Comparison of ENCODE assay signal across 2 cellular contexts in the genomic region with DNA sequence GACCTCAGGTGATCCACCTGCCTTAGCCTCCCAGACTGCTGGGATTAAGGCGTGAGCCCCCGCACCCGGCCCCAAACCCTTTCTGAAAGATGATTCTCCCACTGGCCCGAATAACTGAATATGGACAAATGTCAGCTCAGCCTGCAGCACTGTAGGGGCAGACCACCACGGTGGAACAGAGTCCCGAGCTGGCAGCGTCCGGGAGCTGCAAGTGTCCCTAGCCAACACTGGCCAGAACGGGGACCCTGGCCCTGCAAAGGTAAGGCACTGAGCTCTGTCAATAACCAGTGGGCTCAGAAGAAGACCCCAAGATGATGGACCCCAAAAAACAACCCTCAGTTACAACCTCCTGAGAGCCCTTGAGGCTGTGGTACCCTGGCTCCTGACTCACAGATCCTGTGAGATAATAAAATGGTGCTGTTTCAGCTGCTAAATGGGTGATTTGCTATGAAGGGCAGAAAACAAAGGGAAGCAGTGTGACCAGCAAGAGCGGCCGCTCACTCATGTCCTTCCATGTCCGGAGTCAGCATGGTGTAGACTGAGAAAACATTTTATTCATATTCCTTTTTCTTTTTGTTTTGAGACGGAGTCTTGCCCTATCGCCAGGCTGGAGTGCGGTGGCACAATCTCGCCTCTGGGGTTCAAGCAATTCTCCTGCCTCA.
TF ChIP-seq lines count a peak whose summit lies in the region.

No MANE protein-coding gene starts in this region.

TF ChIP-seq in A549, 52 proteins besides CTCF, POLR2A, EP300 and RAD21:
- TF ChIP-seq RCOR1 (IDR thresholded peaks at IDR 0.05; ENCODE audit: low read depth, low read length) (no peak), PHF8 (IDR thresholded peaks at IDR 0.05; ENCODE audit: borderline replicate concordance, low read depth) (no peak), GATA3 (IDR thresholded peaks at IDR 0.05; ENCODE audit: borderline replicate concordance) (no peak), CEBPB (IDR thresholded peaks at IDR 0.05) (no peak), RFX5 (IDR thresholded peaks at IDR 0.05) (no peak)
- TF ChIP-seq, protein P1, sequence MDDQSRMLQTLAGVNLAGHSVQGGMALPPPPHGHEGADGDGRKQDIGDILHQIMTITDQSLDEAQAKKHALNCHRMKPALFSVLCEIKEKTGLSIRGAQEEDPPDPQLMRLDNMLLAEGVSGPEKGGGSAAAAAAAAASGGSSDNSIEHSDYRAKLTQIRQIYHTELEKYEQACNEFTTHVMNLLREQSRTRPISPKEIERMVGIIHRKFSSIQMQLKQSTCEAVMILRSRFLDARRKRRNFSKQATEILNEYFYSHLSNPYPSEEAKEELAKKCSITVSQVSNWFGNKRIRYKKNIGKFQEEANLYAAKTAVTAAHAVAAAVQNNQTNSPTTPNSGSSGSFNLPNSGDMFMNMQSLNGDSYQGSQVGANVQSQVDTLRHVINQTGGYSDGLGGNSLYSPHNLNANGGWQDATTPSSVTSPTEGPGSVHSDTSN (IDR thresholded peaks at IDR 0.05), result no peak
- TF ChIP-seq, protein P2, sequence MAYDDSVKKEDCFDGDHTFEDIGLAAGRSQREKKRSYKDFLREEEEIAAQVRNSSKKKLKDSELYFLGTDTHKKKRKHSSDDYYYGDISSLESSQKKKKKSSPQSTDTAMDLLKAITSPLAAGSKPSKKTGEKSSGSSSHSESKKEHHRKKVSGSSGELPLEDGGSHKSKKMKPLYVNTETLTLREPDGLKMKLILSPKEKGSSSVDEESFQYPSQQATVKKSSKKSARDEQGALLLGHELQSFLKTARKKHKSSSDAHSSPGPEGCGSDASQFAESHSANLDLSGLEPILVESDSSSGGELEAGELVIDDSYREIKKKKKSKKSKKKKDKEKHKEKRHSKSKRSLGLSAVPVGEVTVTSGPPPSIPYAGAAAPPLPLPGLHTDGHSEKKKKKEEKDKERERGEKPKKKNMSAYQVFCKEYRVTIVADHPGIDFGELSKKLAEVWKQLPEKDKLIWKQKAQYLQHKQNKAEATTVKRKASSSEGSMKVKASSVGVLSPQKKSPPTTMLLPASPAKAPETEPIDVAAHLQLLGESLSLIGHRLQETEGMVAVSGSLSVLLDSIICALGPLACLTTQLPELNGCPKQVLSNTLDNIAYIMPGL (CRISPR knock-in tag; IDR thresholded peaks at IDR 0.05; ENCODE audit: borderline replicate concordance), result no peak
TF ChIP-seq in A549: peak in this region for 0.

TF ChIP-seq in GM23338, 12 proteins besides CTCF, POLR2A, EP300 and RAD21:
- TF ChIP-seq EZH2 (IDR thresholded peaks at IDR 0.05; ENCODE audit: low read depth, unreplicated experiment) (no peak), NANOG (IDR thresholded peaks at IDR 0.05; ENCODE audit: borderline replicate concordance) (no peak), CREB1 (CRISPR knock-in tag; IDR thresholded peaks at IDR 0.05; ENCODE audit: low read depth) (no peak), ZNF114 (CRISPR knock-in tag; IDR thresholded peaks at IDR 0.05) (no peak), ZNF331 (CRISPR knock-in tag; IDR thresholded peaks at IDR 0.05; ENCODE audit: low read depth) (no peak), STAT1 (IDR thresholded peaks at IDR 0.05; ENCODE audit: unreplicated experiment) (no peak), JUNB (IDR thresholded peaks at IDR 0.05; ENCODE audit: unreplicated experiment) (no peak), EZH2phosphoT487 (IDR thresholded peaks at IDR 0.05; ENCODE audit: unreplicated experiment) (no peak), POLR2AphosphoS5 (IDR thresholded peaks at IDR 0.05; ENCODE audit: low read depth) (no peak)
- TF ChIP-seq, protein P3, sequence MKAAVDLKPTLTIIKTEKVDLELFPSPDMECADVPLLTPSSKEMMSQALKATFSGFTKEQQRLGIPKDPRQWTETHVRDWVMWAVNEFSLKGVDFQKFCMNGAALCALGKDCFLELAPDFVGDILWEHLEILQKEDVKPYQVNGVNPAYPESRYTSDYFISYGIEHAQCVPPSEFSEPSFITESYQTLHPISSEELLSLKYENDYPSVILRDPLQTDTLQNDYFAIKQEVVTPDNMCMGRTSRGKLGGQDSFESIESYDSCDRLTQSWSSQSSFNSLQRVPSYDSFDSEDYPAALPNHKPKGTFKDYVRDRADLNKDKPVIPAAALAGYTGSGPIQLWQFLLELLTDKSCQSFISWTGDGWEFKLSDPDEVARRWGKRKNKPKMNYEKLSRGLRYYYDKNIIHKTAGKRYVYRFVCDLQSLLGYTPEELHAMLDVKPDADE (IDR thresholded peaks at IDR 0.05), result no peak
- TF ChIP-seq, protein P4, sequence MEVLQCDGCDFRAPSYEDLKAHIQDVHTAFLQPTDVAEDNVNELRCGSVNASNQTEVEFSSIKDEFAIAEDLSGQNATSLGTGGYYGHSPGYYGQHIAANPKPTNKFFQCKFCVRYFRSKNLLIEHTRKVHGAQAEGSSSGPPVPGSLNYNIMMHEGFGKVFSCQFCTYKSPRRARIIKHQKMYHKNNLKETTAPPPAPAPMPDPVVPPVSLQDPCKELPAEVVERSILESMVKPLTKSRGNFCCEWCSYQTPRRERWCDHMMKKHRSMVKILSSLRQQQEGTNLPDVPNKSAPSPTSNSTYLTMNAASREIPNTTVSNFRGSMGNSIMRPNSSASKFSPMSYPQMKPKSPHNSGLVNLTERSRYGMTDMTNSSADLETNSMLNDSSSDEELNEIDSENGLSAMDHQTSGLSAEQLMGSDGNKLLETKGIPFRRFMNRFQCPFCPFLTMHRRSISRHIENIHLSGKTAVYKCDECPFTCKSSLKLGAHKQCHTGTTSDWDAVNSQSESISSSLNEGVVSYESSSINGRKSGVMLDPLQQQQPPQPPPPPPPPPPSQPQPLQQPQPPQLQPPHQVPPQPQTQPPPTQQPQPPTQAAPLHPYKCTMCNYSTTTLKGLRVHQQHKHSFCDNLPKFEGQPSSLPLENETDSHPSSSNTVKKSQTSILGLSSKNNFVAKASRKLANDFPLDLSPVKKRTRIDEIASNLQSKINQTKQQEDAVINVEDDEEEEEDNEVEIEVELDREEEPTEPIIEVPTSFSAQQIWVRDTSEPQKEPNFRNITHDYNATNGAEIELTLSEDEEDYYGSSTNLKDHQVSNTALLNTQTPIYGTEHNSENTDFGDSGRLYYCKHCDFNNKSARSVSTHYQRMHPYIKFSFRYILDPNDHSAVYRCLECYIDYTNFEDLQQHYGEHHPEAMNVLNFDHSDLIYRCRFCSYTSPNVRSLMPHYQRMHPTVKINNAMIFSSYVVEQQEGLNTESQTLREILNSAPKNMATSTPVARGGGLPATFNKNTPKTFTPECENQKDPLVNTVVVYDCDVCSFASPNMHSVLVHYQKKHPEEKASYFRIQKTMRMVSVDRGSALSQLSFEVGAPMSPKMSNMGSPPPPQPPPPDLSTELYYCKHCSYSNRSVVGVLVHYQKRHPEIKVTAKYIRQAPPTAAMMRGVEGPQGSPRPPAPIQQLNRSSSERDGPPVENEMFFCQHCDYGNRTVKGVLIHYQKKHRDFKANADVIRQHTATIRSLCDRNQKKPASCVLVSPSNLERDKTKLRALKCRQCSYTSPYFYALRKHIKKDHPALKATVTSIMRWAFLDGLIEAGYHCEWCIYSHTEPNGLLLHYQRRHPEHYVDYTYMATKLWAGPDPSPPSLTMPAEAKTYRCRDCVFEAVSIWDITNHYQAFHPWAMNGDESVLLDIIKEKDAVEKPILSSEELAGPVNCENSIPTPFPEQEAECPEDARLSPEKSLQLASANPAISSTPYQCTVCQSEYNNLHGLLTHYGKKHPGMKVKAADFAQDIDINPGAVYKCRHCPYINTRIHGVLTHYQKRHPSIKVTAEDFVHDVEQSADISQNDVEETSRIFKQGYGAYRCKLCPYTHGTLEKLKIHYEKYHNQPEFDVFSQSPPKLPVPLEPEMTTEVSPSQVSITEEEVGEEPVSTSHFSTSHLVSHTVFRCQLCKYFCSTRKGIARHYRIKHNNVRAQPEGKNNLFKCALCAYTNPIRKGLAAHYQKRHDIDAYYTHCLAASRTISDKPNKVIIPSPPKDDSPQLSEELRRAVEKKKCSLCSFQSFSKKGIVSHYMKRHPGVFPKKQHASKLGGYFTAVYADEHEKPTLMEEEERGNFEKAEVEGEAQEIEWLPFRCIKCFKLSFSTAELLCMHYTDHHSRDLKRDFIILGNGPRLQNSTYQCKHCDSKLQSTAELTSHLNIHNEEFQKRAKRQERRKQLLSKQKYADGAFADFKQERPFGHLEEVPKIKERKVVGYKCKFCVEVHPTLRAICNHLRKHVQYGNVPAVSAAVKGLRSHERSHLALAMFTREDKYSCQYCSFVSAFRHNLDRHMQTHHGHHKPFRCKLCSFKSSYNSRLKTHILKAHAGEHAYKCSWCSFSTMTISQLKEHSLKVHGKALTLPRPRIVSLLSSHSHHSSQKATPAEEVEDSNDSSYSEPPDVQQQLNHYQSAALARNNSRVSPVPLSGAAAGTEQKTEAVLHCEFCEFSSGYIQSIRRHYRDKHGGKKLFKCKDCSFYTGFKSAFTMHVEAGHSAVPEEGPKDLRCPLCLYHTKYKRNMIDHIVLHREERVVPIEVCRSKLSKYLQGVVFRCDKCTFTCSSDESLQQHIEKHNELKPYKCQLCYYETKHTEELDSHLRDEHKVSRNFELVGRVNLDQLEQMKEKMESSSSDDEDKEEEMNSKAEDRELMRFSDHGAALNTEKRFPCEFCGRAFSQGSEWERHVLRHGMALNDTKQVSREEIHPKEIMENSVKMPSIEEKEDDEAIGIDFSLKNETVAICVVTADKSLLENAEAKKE (CRISPR knock-in tag; IDR thresholded peaks at IDR 0.05), result no peak
